In genomic region chr11:66689661-66690590, GRCh38 we compare ENCODE assay signal across 17 cellular contexts. TPM values are rescaled to one million over a fixed set of nuclear protein-coding genes. Genes with fewer than 3 reads are reported as not detected.
A peak's percentile ranks its signal among the peaks of the same experiment; 100 is the strongest.
DNase-seq lines count a peak whose midpoint lies in the region; ATAC-seq and TF ChIP-seq lines count a peak whose summit lies in the region.
"Had no signal": no experiment of that assay in that cellular context is flagged by ENCODE, and none has a peak within 500 bp of the region (broad histone marks: within the 10 kb centered on the region; RNA-seq: fewer than 3 reads in every experiment).

No MANE protein-coding gene starts in this region.

- H3K9me2 ChIP-seq in SK-N-SH = no peaks in the 10 kb centered on the region

- no peak for TF ChIP-seq CTCF in SK-N-SH (IDR thresholded peaks at IDR 0.05)
- no peak for TF ChIP-seq CTCF in endothelial cell (IDR thresholded peaks at IDR 0.05; ENCODE audit: unreplicated experiment)
- no peak for TF ChIP-seq CTCF in spleen (IDR thresholded peaks at IDR 0.05 in 8 of 11, conservative IDR thresholded peaks at IDR 0.05 in 3 of 11)

- H3K27me3 ChIP-seq in SK-N-SH (ENCODE audit: insufficient read depth) (no peaks in the 10 kb centered on the region), spleen (replicated peaks in 1 of 7) (no peaks in the 10 kb centered on the region)

- peaks cover 16% of the 10 kb centered on the region for H3K36me3 Mint-ChIP-seq in endothelial cell (ENCODE audit: low read depth, unreplicated experiment)
- no peaks in the 10 kb centered on the region for H3K36me3 Mint-ChIP-seq in T-helper 17 cell (ENCODE audit: low read depth)

- H3K4me3 ChIP-seq in SK-N-SH (ENCODE audit: low read depth in 2 of 2, low read length in 1 of 2) = no peak overlapping the region
- no peak overlapping the region for H3K4me3 ChIP-seq in spleen
- H3K4me3 ChIP-seq: GM23338, PC-9 had no signal

- ATAC-seq in SK-N-SH treated with all-trans-retinoic acid at 6 μM for 48 hours = no peak
- no peak for ATAC-seq in T-helper 17 cell
- ATAC-seq: GM23338 had no signal

- H3K27ac ChIP-seq in SK-N-SH (ENCODE audit: low read depth in 2 of 2, low read length in 1 of 2) (no peak overlapping the region), spleen (no peak overlapping the region)
- H3K27ac ChIP-seq: PC-9 had no signal

- no peak overlapping the region for H3K9ac ChIP-seq in SK-N-SH

- no peaks in the 10 kb centered on the region for H3K9me3 Mint-ChIP-seq in endothelial cell (ENCODE audit: unreplicated experiment)
- H3K9me3 Mint-ChIP-seq: GM23338 had no signal

- DNase-seq in SK-N-SH = peak; percentile 12
- DNase-seq in HuH-7.5 (ENCODE audit: low spot score) = peak; percentile 54
- no peak for DNase-seq in endothelial cell (ENCODE audit: low spot score)
- peak; percentile 42 for DNase-seq in spleen
- no peak for DNase-seq in SIG-M5 treated with dmso at 0.1 percent for 504 hours (lab: John Stamatoyannopoulos, UW; ENCODE audit: unreplicated experiment)
- no peak for DNase-seq in Kasumi-1 (lab: John Stamatoyannopoulos, UW)
- DNase-seq in T-helper 17 cell = no peak
- DNase-seq: 8988T, GDM1, KBM-7, NCI-H1048, NCI-H1436, NCI-H1930, NCI-H524 treated with DMSO at 0.1 percent for 48 hours, PC-9 had no signal

- intact Hi-C loops in spleen (cut with DNase I; ENCODE audit: low total_unique reads) = loop anchor here (5.0 kb wide), 1 partner anchor 192 kb away; no protein-coding TSS in a partner anchor

- WGBS in SK-N-SH (ENCODE audit: low lambda C conversion rate) = 97% methylated on average over 20 of the region's 32 CpGs
- WGBS in spleen, 5 donors = 84 to 94% (median 93%) methylated on average over 17 to 32 of the region's 32 CpGs

- H3K4me2 ChIP-seq in SK-N-SH = no peak overlapping the region
- H3K4me2 ChIP-seq: GM23338, PC-9 had no signal

- no peak for TF ChIP-seq RAD21 in SK-N-SH (IDR thresholded peaks at IDR 0.05; ENCODE audit: low read length)

- H2AFZ ChIP-seq in SK-N-SH (ENCODE audit: low read depth) = no peak overlapping the region
- H2AFZ ChIP-seq: GM23338, PC-9 had no signal

- H3K79me2 ChIP-seq in SK-N-SH (ENCODE audit: insufficient read depth) = no peaks in the 10 kb centered on the region

- H4K20me1 ChIP-seq in SK-N-SH (ENCODE audit: insufficient read depth) = no peaks in the 10 kb centered on the region

- peaks cover 0 to 24% of the 10 kb centered on the region in 2 experiments for H3K36me3 ChIP-seq in SK-N-SH (replicated peaks in 1 of 2; ENCODE audit: control insufficient read depth in 1 of 2, insufficient read depth in 2 of 2, low read length in 1 of 2)
- H3K36me3 ChIP-seq in spleen = no peaks in the 10 kb centered on the region

- H3F3A ChIP-seq in SK-N-SH (replicated peaks; ENCODE audit: insufficient read depth) = no peaks in the 10 kb centered on the region

- no peak for TF ChIP-seq POLR2A in spleen (IDR thresholded peaks at IDR 0.05)

- CTCF ChIA-PET in SK-N-SH (lab: Yijun Ruan, JAX) = interaction anchor here (1.5 to 4.1 kb wide), 3 partner anchors 11 to 286 kb away, joined by 4 to 26 read pairs (median 8); partner anchors contain the start of gene RBM4B

- peaks cover 0 to 13% of the 10 kb centered on the region in 2 experiments; a peak in 1 of 4 replicates for H3K4me1 ChIP-seq in SK-N-SH (ENCODE audit: control insufficient read depth in 1 of 2, insufficient read depth in 2 of 2, low read depth in 1 of 2, low read length in 1 of 2)
- H3K4me1 ChIP-seq in spleen = peaks cover 0 to 22% (median 5%) of the 10 kb centered on the region in 6 donors

- H3K27ac Mint-ChIP-seq in endothelial cell (ENCODE audit: unreplicated experiment) = no peak overlapping the region
- no peak overlapping the region for H3K27ac Mint-ChIP-seq in T-helper 17 cell
- H3K27ac Mint-ChIP-seq: GM23338 had no signal

- POLR2A ChIA-PET in SK-N-SH (lab: Yijun Ruan, JAX) = no interaction called here

- H3K27me3 Mint-ChIP-seq in endothelial cell (ENCODE audit: unreplicated experiment) (peaks cover 14% of the 10 kb centered on the region), T-helper 17 cell (peaks cover 12% of the 10 kb centered on the region)

- TF ChIP-seq EP300 in SK-N-SH (IDR thresholded peaks at IDR 0.05; ENCODE audit: borderline replicate concordance in 1 of 2, low read depth in 1 of 2, low read length in 1 of 2) = no peak

- peak overlapping the region; percentile 79 for H3K4me3 Mint-ChIP-seq in endothelial cell (ENCODE audit: unreplicated experiment)
- no peak overlapping the region for H3K4me3 Mint-ChIP-seq in T-helper 17 cell
- H3K4me3 Mint-ChIP-seq: GM23338 had no signal

- H3K4me1 Mint-ChIP-seq in endothelial cell (ENCODE audit: unreplicated experiment) (no peaks in the 10 kb centered on the region), T-helper 17 cell (peaks cover 2% of the 10 kb centered on the region)
- H3K4me1 Mint-ChIP-seq: GM23338 had no signal

- H3K9me3 ChIP-seq in SK-N-SH (no peaks in the 10 kb centered on the region), spleen (no peaks in the 10 kb centered on the region), T-helper 17 cell (ENCODE audit: control insufficient read depth, low read length, poor library complexity, severe bottlenecking) (no peaks in the 10 kb centered on the region)

TF ChIP-seq in SK-N-SH, 30 proteins besides CTCF, POLR2A, EP300 and RAD21 (continues in another document):
- TF ChIP-seq EZH2phosphoT487 (IDR thresholded peaks at IDR 0.05; ENCODE audit: borderline replicate concordance, low read depth) (no peak), POLR2AphosphoS5 (IDR thresholded peaks at IDR 0.05; ENCODE audit: low read depth, low read length) (no peak), MXI1 (IDR thresholded peaks at IDR 0.05; ENCODE audit: low read depth, low read length) (no peak)

TF ChIP-seq in SK-N-SH treated with all-trans-retinoic acid at 6 μM for 48 hours, 23 proteins besides CTCF, POLR2A, EP300 and RAD21:
- TF ChIP-seq CSDC2 (CRISPR knock-in tag; IDR thresholded peaks at IDR 0.05) (no peak), ZC3H10 (CRISPR knock-in tag; IDR thresholded peaks at IDR 0.05) (no peak), ZFP30 (CRISPR knock-in tag; IDR thresholded peaks at IDR 0.05) (no peak), ZNF8 (CRISPR knock-in tag; IDR thresholded peaks at IDR 0.05) (no peak), BACH2 (CRISPR knock-in tag; IDR thresholded peaks at IDR 0.05; ENCODE audit: borderline replicate concordance) (no peak), ARNTL (CRISPR knock-in tag; IDR thresholded peaks at IDR 0.05; ENCODE audit: borderline replicate concordance, low read depth) (no peak)

RNA-seq across cellular contexts. Expression of gene RBM4B, which starts 12.2 kb away (rescaled TPM):
- polyA plus RNA-seq in SK-N-SH (2012; rRNA removed) (31.1 and 43.3 TPM in 2 replicates), spleen (10 to 100 TPM; 14.8 to 17.7 (median 14.9) TPM)
- polyA plus RNA-seq in SK-N-SH (2012; cell fraction: cytosol; rRNA removed) = 26.1 and 30.8 TPM in 2 replicates
- 59.8 and 93.4 TPM in 2 replicates for polyA plus RNA-seq in SK-N-SH (2012; cell fraction: nucleus; rRNA removed)
- total RNA-seq in endothelial cell (ENCODE audit: unreplicated experiment) (29.3 TPM), spleen (10 to 100 TPM; 16.3 to 23.0 (median 18.8) TPM), T-helper 17 cell (1 to 10 TPM; 7.3 to 9.9 TPM)

RNA-seq across cellular contexts. Expression of gene SPTBN2, which starts 39.1 kb away (rescaled TPM):
- polyA plus RNA-seq in SK-N-SH (2012; rRNA removed) (16.2 and 19.7 TPM in 2 replicates), spleen (1 to 10 TPM in 1 of 3 donors, under 1 TPM in 2; 0.61 to 1.5 (median 0.80) TPM)
- polyA plus RNA-seq in SK-N-SH (2012; cell fraction: cytosol; rRNA removed) = 8.6 and 11.2 TPM in 2 replicates
- polyA plus RNA-seq in SK-N-SH (2012; cell fraction: nucleus; rRNA removed) = 76.3 and 105 TPM in 2 replicates
- total RNA-seq in endothelial cell (ENCODE audit: unreplicated experiment) (17.1 TPM), spleen (1 to 10 TPM; 3.3 to 5.1 (median 3.7) TPM), T-helper 17 cell (under 1 TPM in 1 of 2 donors, not detected in 1; 0.23 TPM)

RNA-seq across cellular contexts. Expression of gene RBM4, which starts 51.4 kb away (rescaled TPM):
- 202 and 222 TPM in 2 replicates for polyA plus RNA-seq in SK-N-SH (2012; rRNA removed)
- polyA plus RNA-seq in SK-N-SH (2012; cell fraction: cytosol; rRNA removed) = 189 and 200 TPM in 2 replicates
- polyA plus RNA-seq in SK-N-SH (2012; cell fraction: nucleus; rRNA removed) = 104 and 183 TPM in 2 replicates
- 187 TPM for total RNA-seq in endothelial cell (ENCODE audit: unreplicated experiment)
- 100 to 1,000 TPM; 106 to 139 (median 127) TPM for total RNA-seq in spleen
- polyA plus RNA-seq in spleen = 100 to 1,000 TPM in 2 of 3 donors, 10 to 100 TPM in 1; 70.1 to 128 (median 102) TPM
- 100 to 1,000 TPM; 205 to 261 TPM for total RNA-seq in T-helper 17 cell

Comparison
In these comparisons a context has a peak if more than half of its experiments do, and no peak if none do; other contexts are left out.
1. DNase-seq: peak in SK-N-SH (single experiment), HuH-7.5 (single experiment) and spleen (single experiment); none in endothelial cell (single experiment), SIG-M5 treated with dmso at 0.1 percent for 504 hours (single experiment), Kasumi-1 (0 of 2) and T-helper 17 cell (0 of 3).